ENCODE assay signal across 24 cellular contexts in the genomic region with DNA sequence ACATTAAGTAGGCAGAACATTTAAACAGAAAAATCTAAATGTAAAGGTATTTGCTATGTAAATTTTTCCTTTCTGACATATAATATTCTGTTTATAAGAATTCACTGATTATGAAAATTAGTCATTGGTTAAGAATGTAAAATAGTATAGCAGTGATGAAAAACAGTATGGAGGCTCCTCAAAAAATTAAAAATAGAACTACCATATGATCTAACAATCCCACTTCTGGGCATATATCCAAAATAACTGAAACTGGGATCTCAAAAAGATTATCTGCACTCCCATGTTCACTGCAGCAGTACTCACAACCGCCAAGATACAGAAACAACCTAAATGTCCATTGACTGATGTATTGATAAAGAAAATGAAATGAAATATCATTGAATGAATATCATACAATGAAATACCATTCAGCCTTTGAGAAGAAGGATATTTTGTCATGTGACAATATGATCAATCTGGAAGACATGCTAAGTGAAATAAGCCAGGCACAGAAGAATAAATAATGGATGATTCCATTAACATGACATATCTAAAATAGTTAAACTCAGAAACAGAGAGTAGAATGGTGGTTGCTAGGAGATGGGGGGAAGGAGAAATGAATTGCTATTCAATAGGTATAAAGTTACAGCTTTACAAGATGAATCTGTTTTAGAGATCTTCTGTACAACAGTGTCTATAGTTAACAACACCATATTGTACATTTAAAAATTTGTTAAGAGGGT. TPM values are rescaled to one million over a fixed set of nuclear protein-coding genes. Genes with fewer than 3 reads are reported as not detected.
A peak's percentile ranks its signal among the peaks of the same experiment; 100 is the strongest.
DNase-seq lines count a peak whose midpoint lies in the region; ATAC-seq, FAIRE-seq and TF ChIP-seq lines count a peak whose summit lies in the region.
"Had no signal": no experiment of that assay in that cellular context is flagged by ENCODE, and none has a peak within 500 bp of the region (broad histone marks: within the 10 kb centered on the region; RNA-seq: fewer than 3 reads in every experiment).

No MANE protein-coding gene starts in this region.

- BruUV-seq in HepG2 (replicated peaks; lab: Mats Ljungman, UMichigan) = no TSS peak

- in situ Hi-C loops in HepG2 (cut with HindIII; ENCODE audit: extremely low pct_ligation_motif_present, low pct_unique_long_range_greater_than_20kb) = no loop called here
- in situ Hi-C loops in astrocyte of the spinal cord (cut with HindIII; ENCODE audit: low sequenced_read_pairs) = no loop called here

- DNase-seq in HepG2 (ENCODE audit: low spot score) (no peak), right lobe of liver (no peak), astrocyte of the spinal cord (ENCODE audit: low read depth, low spot score) (peak; percentile 71), fibroblast of villous mesenchyme (ENCODE audit: low read depth) (peak; percentile 81), stromal cell of bone marrow (ENCODE audit: low read depth) (peak; percentile 8), SW480 (ENCODE audit: low spot score) (no peak), uterus (no peak)
- DNase-seq: activated naive CD4-positive, alpha-beta T cell; CD8-positive, alpha-beta memory T cell; effector CD8-positive, alpha-beta T cell; gastrocnemius medialis; Kasumi-1; naive B cell; NCI-H1436 treated with DMSO at 0.1 percent for 48 hours; NCI-H446; psoas muscle; SHP77; stimulated activated naive CD8-positive, alpha-beta T cell treated with anti-CD3 and anti-CD28 coated beads, Interleukin-15, amount 100 ng/mL, for 72 hours; T-helper 9 cell had no signal

- 90% methylated on average over 1 of the region's 1 CpG for WGBS in HepG2 (ENCODE audit: low lambda C conversion rate)
- 57% methylated on average over 1 of the region's 1 CpG for WGBS in right lobe of liver (ENCODE audit: insufficient coverage, low coverage, low lambda C conversion rate, missing lambda C conversion rate)

- H3K9ac ChIP-seq in HepG2 (ENCODE audit: insufficient read depth, low read depth, low read length) = no peak overlapping the region

- ATAC-seq in HepG2 (no peak), right lobe of liver (no peak), HG03135 (IDR thresholded peaks at IDR 0.05; ENCODE audit: unreplicated experiment) (no peak)
- ATAC-seq: gastrocnemius medialis; psoas muscle; stimulated activated naive CD8-positive, alpha-beta T cell treated with anti-CD3 and anti-CD28 coated beads, Interleukin-15, amount 100 ng/mL, for 72 hours had no signal

- H3K27me3 ChIP-seq in HepG2 (ENCODE audit: control insufficient read depth in 1 of 2, insufficient read depth in 2 of 2, low read length in 2 of 2) (no peaks in the 10 kb centered on the region), right lobe of liver (no peaks in the 10 kb centered on the region), uterus (no peaks in the 10 kb centered on the region)
- H3K27me3 ChIP-seq: gastrocnemius medialis, vagina had no signal

- no peaks in the 10 kb centered on the region for H3K4me1 ChIP-seq in HepG2 (ENCODE audit: insufficient read depth, low read length)
- H3K4me1 ChIP-seq in right lobe of liver = no peaks in the 10 kb centered on the region
- no peaks in the 10 kb centered on the region for H3K4me1 ChIP-seq in uterus
- H3K4me1 ChIP-seq: gastrocnemius medialis, psoas muscle, vagina had no signal

- intact Hi-C loops in HepG2 (cut with micrococcal nuclease; ENCODE audit: unreplicated experiment) (no loop called here), right lobe of liver (cut with DNase I) (no loop called here), uterus (cut with DNase I; ENCODE audit: low total_unique reads) (no loop called here)

- POLR2A ChIA-PET in HepG2 (lab: Yijun Ruan, JAX) = no interaction called here

- TF ChIP-seq EP300 in HepG2 (IDR thresholded peaks at IDR 0.05; ENCODE audit: low read depth in 2 of 2, low read length in 2 of 2) = no peak
- TF ChIP-seq EP300 in HepG2 (CRISPR knock-in tag; IDR thresholded peaks at IDR 0.05; ENCODE audit: borderline replicate concordance) = no peak

- FAIRE-seq in HepG2 (lab: Jason Lieb, UNC) = peak; percentile 23
- FAIRE-seq: bronchial epithelial cell had no signal

- CTCF ChIA-PET in HepG2 (lab: Yijun Ruan, JAX; ENCODE audit: low intra/inter-chr PET ratio, low total read pairs) = no interaction called here

- H3K36me3 ChIP-seq in HepG2 (replicated peaks in 1 of 2; ENCODE audit: control insufficient read depth in 1 of 2, insufficient read depth in 2 of 2, low read length in 2 of 2) = peaks cover 3 to 24% of the 10 kb centered on the region in 2 experiments; a peak in 4 of 5 replicates
- peaks cover 0 to 18% (median 11%) of the 10 kb centered on the region in 4 donors for H3K36me3 ChIP-seq in right lobe of liver
- no peaks in the 10 kb centered on the region for H3K36me3 ChIP-seq in uterus

- H3K27ac ChIP-seq in HepG2 (ENCODE audit: extremely low read length, insufficient read depth, low read length) = no peak overlapping the region
- no peak overlapping the region for H3K27ac ChIP-seq in right lobe of liver
- no peak overlapping the region for H3K27ac ChIP-seq in uterus
- H3K27ac ChIP-seq: gastrocnemius medialis, psoas muscle, vagina had no signal

- TF ChIP-seq RAD21 in HepG2 (CRISPR knock-in tag; IDR thresholded peaks at IDR 0.05) = no peak

- TF ChIP-seq CTCF in HepG2 (CRISPR knock-in tag; IDR thresholded peaks at IDR 0.05) = no peak
- no peak for TF ChIP-seq CTCF in right lobe of liver (IDR thresholded peaks at IDR 0.05)
- TF ChIP-seq CTCF in astrocyte of the spinal cord (IDR thresholded peaks at IDR 0.05; ENCODE audit: low read depth, low read length) = no peak
- no peak for TF ChIP-seq CTCF in fibroblast of villous mesenchyme (IDR thresholded peaks at IDR 0.05; ENCODE audit: insufficient read depth, low read depth, low read length)
- no peak for TF ChIP-seq CTCF in uterus (IDR thresholded peaks at IDR 0.05)

- TF ChIP-seq POLR2A in HepG2 (IDR thresholded peaks at IDR 0.05; ENCODE audit: insufficient read depth in 1 of 2, low read depth in 2 of 2, low read length in 2 of 2) (no peak), right lobe of liver (IDR thresholded peaks at IDR 0.05) (no peak), uterus (IDR thresholded peaks at IDR 0.05) (no peak)

- H3K9me3 ChIP-seq in HepG2 (ENCODE audit: low read length) (no peaks in the 10 kb centered on the region), right lobe of liver (no peaks in the 10 kb centered on the region), uterus (no peaks in the 10 kb centered on the region)
- H3K9me3 ChIP-seq: gastrocnemius medialis, psoas muscle, vagina had no signal

- no peaks in the 10 kb centered on the region for H3K79me2 ChIP-seq in HepG2 (ENCODE audit: insufficient read depth, low read length)

- H3K4me3 ChIP-seq in HepG2 (replicated peaks in 1 of 3; ENCODE audit: insufficient read depth in 1 of 3, low read depth in 2 of 3, low read length in 3 of 3) (no peak overlapping the region), right lobe of liver (no peak overlapping the region), astrocyte of the spinal cord (ENCODE audit: low read depth, low read length) (no peak overlapping the region), fibroblast of villous mesenchyme (ENCODE audit: low read depth, low read length) (no peak overlapping the region), uterus (no peak overlapping the region)
- H3K4me3 ChIP-seq: gastrocnemius medialis, psoas muscle, vagina had no signal

- H2AFZ ChIP-seq in HepG2 (ENCODE audit: low read length) = no peak overlapping the region

- H3K4me2 ChIP-seq in HepG2 (ENCODE audit: low read depth, low read length) = no peak overlapping the region

- no peaks in the 10 kb centered on the region for H4K20me1 ChIP-seq in HepG2 (ENCODE audit: insufficient read depth, low read length)

RNA-seq across cellular contexts. Expression of a gene that starts 14.0 kb away (rescaled TPM):
- total RNA-seq in HepG2 (2016; rRNA removed; fragmentation: Illumina TruSeq; extraction: Trizol) (11.8 and 13.4 TPM in 2 replicates), right lobe of liver (1 to 10 TPM; 2.0 to 4.5 (median 3.3) TPM), fibroblast of villous mesenchyme (9.7 and 9.9 TPM in 2 replicates), uterus (10 to 100 TPM in 2 of 4 donors, 1 to 10 TPM in 2; 1.5 to 15.8 (median 8.5) TPM)
- total RNA-seq in HepG2 (2016; cell fraction: cytosol; rRNA removed; fragmentation: Illumina TruSeq; extraction: Trizol; ENCODE audit: low read depth) = 2.0 and 2.5 TPM in 2 replicates
- total RNA-seq in HepG2 (2016; cell fraction: insoluble cytoplasmic fraction; rRNA removed; fragmentation: Illumina TruSeq; extraction: Trizol) = 12.1 and 15.6 TPM in 2 replicates
- 3.4 and 5.7 TPM in 2 replicates for total RNA-seq in HepG2 (2016; cell fraction: membrane; rRNA removed; fragmentation: Illumina TruSeq; extraction: Trizol)
- 11.3 and 14.0 TPM in 2 replicates for total RNA-seq in HepG2 (2016; cell fraction: nucleus; rRNA removed; fragmentation: Illumina TruSeq; extraction: Trizol)
- polyA plus RNA-seq in HepG2 (2011; rRNA removed) = 4.2 and 4.6 TPM in 2 replicates
- 1.3 and 2.2 TPM in 2 replicates for polyA plus RNA-seq in HepG2 (2011; cell fraction: cytosol; rRNA removed)
- 2.0 and 3.8 TPM in 2 replicates for polyA plus RNA-seq in HepG2 (2011; cell fraction: nucleus; rRNA removed)
- 7.5 and 9.2 TPM in 2 replicates for polyA plus RNA-seq in HepG2 (2012)
- polyA plus RNA-seq in HepG2 (2016; cell fraction: cytosol; fragmentation: Illumina TruSeq; extraction: Trizol; ENCODE audit: low read depth) = 1.0 and 1.2 TPM in 2 replicates
- 13.4 and 13.5 TPM in 2 replicates for polyA plus RNA-seq in HepG2 (2016; cell fraction: insoluble cytoplasmic fraction; fragmentation: Illumina TruSeq; extraction: Trizol; ENCODE audit: low read depth)
- polyA plus RNA-seq in HepG2 (2016; cell fraction: membrane; fragmentation: Illumina TruSeq; extraction: Trizol; ENCODE audit: low read depth) = 1.5 and 2.2 TPM in 2 replicates
- polyA plus RNA-seq in HepG2 (2016; cell fraction: nucleus; fragmentation: Illumina TruSeq; extraction: Trizol; ENCODE audit: insufficient read depth, low read depth) = 20.3 and 21.5 TPM in 2 replicates
- polyA minus RNA-seq in HepG2 (2011; rRNA and poly(A)+ RNA removed; ENCODE audit: low replicate concordance) = 1.4 and 2.6 TPM in 2 replicates
- polyA minus RNA-seq in HepG2 (2011; cell fraction: cytosol; rRNA and poly(A)+ RNA removed) = 6.1 and 8.5 TPM in 2 replicates
- polyA minus RNA-seq in HepG2 (2011; cell fraction: nucleus; rRNA and poly(A)+ RNA removed) = 12.0 and 14.7 TPM in 2 replicates

RNA-seq across cellular contexts. Expression of a gene that starts 29.6 kb away (rescaled TPM):
- total RNA-seq in HepG2 (2016; rRNA removed; fragmentation: Illumina TruSeq; extraction: Trizol) = not detected in 2 replicates
- total RNA-seq in HepG2 (2016; cell fraction: cytosol; rRNA removed; fragmentation: Illumina TruSeq; extraction: Trizol; ENCODE audit: low read depth) = not detected in 2 replicates
- not detected in 2 replicates for total RNA-seq in HepG2 (2016; cell fraction: insoluble cytoplasmic fraction; rRNA removed; fragmentation: Illumina TruSeq; extraction: Trizol)
- total RNA-seq in HepG2 (2016; cell fraction: membrane; rRNA removed; fragmentation: Illumina TruSeq; extraction: Trizol) = not detected in 2 replicates
- total RNA-seq in HepG2 (2016; cell fraction: nucleus; rRNA removed; fragmentation: Illumina TruSeq; extraction: Trizol) = not detected in 2 replicates
- not detected in 2 replicates for polyA plus RNA-seq in HepG2 (2011; rRNA removed)
- not detected in 2 replicates for polyA plus RNA-seq in HepG2 (2011; cell fraction: cytosol; rRNA removed)
- not detected in 2 replicates for polyA plus RNA-seq in HepG2 (2011; cell fraction: nucleus; rRNA removed)
- not detected in 2 replicates for polyA plus RNA-seq in HepG2 (2012)
- not detected in 2 replicates for polyA plus RNA-seq in HepG2 (2016; cell fraction: cytosol; fragmentation: Illumina TruSeq; extraction: Trizol; ENCODE audit: low read depth)
- not detected in 2 replicates for polyA plus RNA-seq in HepG2 (2016; cell fraction: insoluble cytoplasmic fraction; fragmentation: Illumina TruSeq; extraction: Trizol; ENCODE audit: low read depth)
- not detected in 2 replicates for polyA plus RNA-seq in HepG2 (2016; cell fraction: membrane; fragmentation: Illumina TruSeq; extraction: Trizol; ENCODE audit: low read depth)
- not detected in 2 replicates for polyA plus RNA-seq in HepG2 (2016; cell fraction: nucleus; fragmentation: Illumina TruSeq; extraction: Trizol; ENCODE audit: insufficient read depth, low read depth)
- not detected in 2 replicates for polyA minus RNA-seq in HepG2 (2011; rRNA and poly(A)+ RNA removed; ENCODE audit: low replicate concordance)
- polyA minus RNA-seq in HepG2 (2011; cell fraction: cytosol; rRNA and poly(A)+ RNA removed) = not detected in 2 replicates
- polyA minus RNA-seq in HepG2 (2011; cell fraction: nucleus; rRNA and poly(A)+ RNA removed) = not detected in 2 replicates
- not detected for total RNA-seq in right lobe of liver
- total RNA-seq in fibroblast of villous mesenchyme = not detected in 2 replicates
- not detected for total RNA-seq in uterus
- total RNA-seq: bronchial epithelial cell; CD8-positive, alpha-beta memory T cell; Daoy; gastrocnemius medialis; liver; psoas muscle; vagina had no signal
- polyA plus RNA-seq: CD8-positive, alpha-beta memory T cell; liver; psoas muscle had no signal

RNA-seq across cellular contexts. Expression of a gene that starts 40.2 kb away (rescaled TPM):
- 9.3 and 9.8 TPM in 2 replicates for total RNA-seq in HepG2 (2016; rRNA removed; fragmentation: Illumina TruSeq; extraction: Trizol)
- total RNA-seq in HepG2 (2016; cell fraction: cytosol; rRNA removed; fragmentation: Illumina TruSeq; extraction: Trizol; ENCODE audit: low read depth) = 6.0 TPM in 2 replicates
- 9.1 and 10.9 TPM in 2 replicates for total RNA-seq in HepG2 (2016; cell fraction: insoluble cytoplasmic fraction; rRNA removed; fragmentation: Illumina TruSeq; extraction: Trizol)
- total RNA-seq in HepG2 (2016; cell fraction: membrane; rRNA removed; fragmentation: Illumina TruSeq; extraction: Trizol) = 7.5 and 8.6 TPM in 2 replicates
- total RNA-seq in HepG2 (2016; cell fraction: nucleus; rRNA removed; fragmentation: Illumina TruSeq; extraction: Trizol) = 8.3 and 10.9 TPM in 2 replicates
- polyA plus RNA-seq in HepG2 (2011; rRNA removed) = 7.5 and 8.2 TPM in 2 replicates
- polyA plus RNA-seq in HepG2 (2011; cell fraction: cytosol; rRNA removed) = 5.3 and 6.7 TPM in 2 replicates
- 5.6 and 6.5 TPM in 2 replicates for polyA plus RNA-seq in HepG2 (2011; cell fraction: nucleus; rRNA removed)
- polyA plus RNA-seq in HepG2 (2012) = 5.6 and 7.4 TPM in 2 replicates
- polyA plus RNA-seq in HepG2 (2016; cell fraction: cytosol; fragmentation: Illumina TruSeq; extraction: Trizol; ENCODE audit: low read depth) = 5.2 and 6.9 TPM in 2 replicates
- 12.0 and 12.9 TPM in 2 replicates for polyA plus RNA-seq in HepG2 (2016; cell fraction: insoluble cytoplasmic fraction; fragmentation: Illumina TruSeq; extraction: Trizol; ENCODE audit: low read depth)
- 6.0 and 7.2 TPM in 2 replicates for polyA plus RNA-seq in HepG2 (2016; cell fraction: membrane; fragmentation: Illumina TruSeq; extraction: Trizol; ENCODE audit: low read depth)
- 14.7 and 16.0 TPM in 2 replicates for polyA plus RNA-seq in HepG2 (2016; cell fraction: nucleus; fragmentation: Illumina TruSeq; extraction: Trizol; ENCODE audit: insufficient read depth, low read depth)
- polyA minus RNA-seq in HepG2 (2011; rRNA and poly(A)+ RNA removed; ENCODE audit: low replicate concordance) = 2.8 and 4.0 TPM in 2 replicates
- 2.2 and 3.2 TPM in 2 replicates for polyA minus RNA-seq in HepG2 (2011; cell fraction: cytosol; rRNA and poly(A)+ RNA removed)
- 11.8 and 12.4 TPM in 2 replicates for polyA minus RNA-seq in HepG2 (2011; cell fraction: nucleus; rRNA and poly(A)+ RNA removed)
- 1 to 10 TPM; 3.0 to 6.9 (median 4.0) TPM for total RNA-seq in right lobe of liver
- 5.5 and 5.6 TPM in 2 replicates for total RNA-seq in fibroblast of villous mesenchyme
- total RNA-seq in uterus = 10 to 100 TPM in 1 of 4 donors, 1 to 10 TPM in 2, under 1 TPM in 1; 0.77 to 11.2 (median 2.1) TPM

Comparison
In these comparisons a context has a peak if more than half of its experiments do, and no peak if none do; other contexts are left out.
1. DNase-seq: peak in astrocyte of the spinal cord (single experiment), fibroblast of villous mesenchyme (single experiment) and stromal cell of bone marrow (single experiment); none in HepG2 (single experiment), right lobe of liver (0 of 3), SW480 (single experiment) and uterus (0 of 2).